15 cellular contexts compared by ENCODE assay signal in the genomic region with DNA sequence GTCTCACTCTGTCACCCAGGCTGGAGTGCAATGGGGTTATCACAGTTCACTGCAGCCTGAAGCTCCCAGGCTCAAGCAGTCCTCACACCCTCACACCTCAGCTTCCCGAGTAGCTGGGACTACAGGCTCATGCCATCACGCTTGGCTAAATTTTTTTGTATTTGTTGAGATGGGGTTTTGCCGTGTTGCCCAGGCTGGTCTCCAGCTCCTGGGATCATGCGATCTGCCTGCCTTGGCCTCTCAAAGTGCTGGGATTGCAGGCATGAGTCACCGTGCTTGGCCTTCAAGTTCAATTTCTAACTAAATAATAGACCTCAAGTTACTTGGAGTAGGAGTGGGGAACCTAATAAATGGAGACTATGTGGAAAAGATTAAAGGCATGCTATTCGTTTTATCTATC. TPM values are rescaled to one million over a fixed set of nuclear protein-coding genes. Genes with fewer than 3 reads are reported as not detected.
DNase-seq lines count a peak whose midpoint lies in the region; ATAC-seq and TF ChIP-seq lines count a peak whose summit lies in the region.
"Had no signal": no experiment of that assay in that cellular context is flagged by ENCODE, and none has a peak within 500 bp of the region (broad histone marks: within the 10 kb centered on the region; RNA-seq: fewer than 3 reads in every experiment).

No MANE protein-coding gene starts in this region.

- no peak overlapping the region for H3K9ac ChIP-seq in PC-3 (ENCODE audit: low read length)

- no peaks in the 10 kb centered on the region for H3K9me3 ChIP-seq in PC-3 (ENCODE audit: low read length)
- H3K9me3 ChIP-seq: spleen, vagina had no signal

- ATAC-seq in PC-3 = peak; percentile 67
- no peak for ATAC-seq in HG03378 (IDR thresholded peaks at IDR 0.05; ENCODE audit: unreplicated experiment)
- no peak for ATAC-seq in GM21381 (IDR thresholded peaks at IDR 0.05; ENCODE audit: unreplicated experiment)
- no peak for ATAC-seq in Right ventricle myocardium inferior
- ATAC-seq in HG02885 (IDR thresholded peaks at IDR 0.05; ENCODE audit: poor library complexity, unreplicated experiment) = no peak

- H3F3A ChIP-seq in PC-3 (ENCODE audit: low read length, unreplicated experiment) = no peaks in the 10 kb centered on the region

- DNase-seq in BJ (ENCODE audit: low read depth) (peak; percentile 46), PC-3 (peak; percentile 19), fibroblast of gingiva (ENCODE audit: low read depth) (peak; percentile 86), posterior vena cava (ENCODE audit: low spot score) (peak; percentile 85), Right ventricle myocardium inferior (ENCODE audit: missing footprints) (no peak)
- DNase-seq: activated T-cell treated with anti-CD3 and anti-CD28 coated beads for 4 hours, MV-4-11, SHP77, spleen, WERI-Rb-1 had no signal

- BruUV-seq in PC-3 (replicated peaks; lab: Mats Ljungman, UMichigan) = no TSS peak

- no peaks in the 10 kb centered on the region for H3K79me2 ChIP-seq in PC-3 (ENCODE audit: low read length)

- no peak overlapping the region for H3K4me2 ChIP-seq in PC-3 (ENCODE audit: low read length)

- POLR2A ChIA-PET in BJ (lab: Charles Lee) = no interaction called here
- POLR2A ChIA-PET in PC-3 (lab: Charles Lee; ENCODE audit: unreplicated experiment) = no interaction called here

- H3K27me3 ChIP-seq in BJ (ENCODE audit: control insufficient read depth, insufficient read depth, low read length) (no peaks in the 10 kb centered on the region), PC-3 (ENCODE audit: low read length) (no peaks in the 10 kb centered on the region)
- H3K27me3 ChIP-seq: spleen, vagina had no signal

- H3K4me3 ChIP-seq in BJ (ENCODE audit: low read depth, low read length) = no peak overlapping the region
- H3K4me3 ChIP-seq in PC-3 (ENCODE audit: low read length) = no peak overlapping the region
- H3K4me3 ChIP-seq: spleen, vagina had no signal

- intact Hi-C loops in PC-3 (cut with micrococcal nuclease) (no loop called here), posterior vena cava (cut with DNase I) (no loop called here), Right ventricle myocardium inferior (cut with DNase I) (no loop called here)

- no peaks in the 10 kb centered on the region for H3K4me1 ChIP-seq in PC-3 (ENCODE audit: insufficient read depth, low read length)
- H3K4me1 ChIP-seq: spleen, vagina had no signal

- no peak overlapping the region for H2AFZ ChIP-seq in PC-3 (ENCODE audit: low read length)

- CTCF ChIA-PET in BJ (lab: Yijun Ruan, JAX) (interaction anchor here (0.9 to 1.1 kb wide), 4 partner anchors 10 to 191 kb away, joined by 3 to 4 read pairs (median 3); no protein-coding TSS in a partner anchor), PC-3 (lab: Charles Lee) (no interaction called here)

- H3K36me3 ChIP-seq in BJ (ENCODE audit: control insufficient read depth, insufficient read depth, low read length) (no peaks in the 10 kb centered on the region), PC-3 (ENCODE audit: low read depth, low read length) (no peaks in the 10 kb centered on the region)
- H3K36me3 ChIP-seq: spleen, vagina, WERI-Rb-1 had no signal

- no peak overlapping the region for H3K27ac ChIP-seq in PC-3 (ENCODE audit: low read length)
- H3K27ac ChIP-seq: HL-60, spleen, vagina, WERI-Rb-1 had no signal

- TF ChIP-seq CTCF in BJ (IDR thresholded peaks at IDR 0.05; ENCODE audit: insufficient read depth, low read depth, low read length) (no peak), PC-3 (conservative IDR thresholded peaks at IDR 0.05; ENCODE audit: low read depth, low read length) (no peak)

- H3K9me2 ChIP-seq in PC-3 (replicated peaks; ENCODE audit: low read length) = no peaks in the 10 kb centered on the region

- no peaks in the 10 kb centered on the region for H4K20me1 ChIP-seq in PC-3 (ENCODE audit: low read length)

RNA-seq across cellular contexts. Expression of gene MND1, which starts 48.9 kb away (rescaled TPM):
- 0.44 and 2.2 TPM in 2 replicates for polyA plus RNA-seq in BJ (2011; rRNA removed)
- polyA minus RNA-seq in BJ (2011; rRNA and poly(A)+ RNA removed) = 0.28 and 0.72 TPM in 2 replicates
- 7.9 and 8.9 TPM in 2 replicates for total RNA-seq in PC-3 (2014; rRNA removed)
- total RNA-seq in posterior vena cava = 1 to 10 TPM in 1 of 2 donors, under 1 TPM in 1; 0.90 to 1.9 TPM
- 0.62 TPM for total RNA-seq in Right ventricle myocardium inferior
- total RNA-seq: vagina had no signal
